In the genomic region with DNA sequence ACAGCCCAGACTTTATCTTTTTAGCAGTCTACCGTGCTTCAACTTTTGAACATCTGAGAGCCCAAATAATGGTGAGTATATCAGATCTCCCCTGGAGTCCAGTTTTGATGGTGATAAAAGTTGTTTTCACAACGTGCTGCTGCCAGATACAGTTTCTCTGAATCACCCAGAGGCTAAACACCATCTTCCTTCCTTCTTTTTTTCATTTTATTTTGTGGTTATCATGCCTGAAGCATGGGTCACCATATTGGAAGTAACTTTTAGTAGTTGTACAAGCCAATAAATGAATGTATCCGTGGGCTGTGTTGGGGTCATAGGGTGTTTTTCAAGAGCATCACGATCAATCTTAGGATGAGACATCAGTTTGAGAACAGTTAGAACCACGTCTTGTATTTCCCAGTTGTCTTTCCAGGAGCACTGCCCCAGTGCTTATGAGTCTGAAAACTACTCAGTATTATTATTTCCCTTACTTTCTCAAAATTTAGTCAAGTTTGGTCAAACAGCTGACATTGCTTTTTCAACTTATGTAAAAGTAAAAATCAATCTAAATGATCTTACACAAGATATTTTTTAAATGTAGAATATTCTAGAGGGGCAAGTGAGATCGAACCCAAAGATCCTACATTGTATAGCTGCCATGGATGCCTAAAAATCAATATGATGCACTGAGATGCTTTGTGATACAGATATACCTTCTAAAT, we compare ENCODE assay signal across 23 cellular contexts.
"Had no signal": no experiment of that assay in that cellular context is flagged by ENCODE, and none has a peak within 500 bp of the region (broad histone marks: within the 10 kb centered on the region; RNA-seq: fewer than 3 reads in every experiment).

No MANE protein-coding gene starts in this region.

- FAIRE-seq: endothelial cell of umbilical vein, small intestine had no signal

- DNase-seq: colonic mucosa; dermis blood vessel endothelial cell; endodermal cell; erythroblast; foreskin melanocyte; heart left ventricle; hippocampal formation; left colon; left ventricle myocardium superior; mesenchymal stem cell; naive B cell; nephron progenitor cell; ovary; small intestine; stimulated activated CD4-positive, alpha-beta T cell treated with anti-CD3 and anti-CD28 coated beads, Interleukin-12 subunit alpha, Interleukin-12 subunit beta, amount 100 ng/mL, for 4 hours; stimulated activated naive CD4-positive, alpha-beta T cell; stomach; substantia nigra; transverse colon had no signal

- H3K4me3 ChIP-seq: colonic mucosa, heart left ventricle, lung, ovary, right atrium auricular region, stomach, thoracic aorta, transverse colon had no signal

- ATAC-seq: heart left ventricle, left colon, left ventricle myocardium superior had no signal
